In the genomic region with DNA sequence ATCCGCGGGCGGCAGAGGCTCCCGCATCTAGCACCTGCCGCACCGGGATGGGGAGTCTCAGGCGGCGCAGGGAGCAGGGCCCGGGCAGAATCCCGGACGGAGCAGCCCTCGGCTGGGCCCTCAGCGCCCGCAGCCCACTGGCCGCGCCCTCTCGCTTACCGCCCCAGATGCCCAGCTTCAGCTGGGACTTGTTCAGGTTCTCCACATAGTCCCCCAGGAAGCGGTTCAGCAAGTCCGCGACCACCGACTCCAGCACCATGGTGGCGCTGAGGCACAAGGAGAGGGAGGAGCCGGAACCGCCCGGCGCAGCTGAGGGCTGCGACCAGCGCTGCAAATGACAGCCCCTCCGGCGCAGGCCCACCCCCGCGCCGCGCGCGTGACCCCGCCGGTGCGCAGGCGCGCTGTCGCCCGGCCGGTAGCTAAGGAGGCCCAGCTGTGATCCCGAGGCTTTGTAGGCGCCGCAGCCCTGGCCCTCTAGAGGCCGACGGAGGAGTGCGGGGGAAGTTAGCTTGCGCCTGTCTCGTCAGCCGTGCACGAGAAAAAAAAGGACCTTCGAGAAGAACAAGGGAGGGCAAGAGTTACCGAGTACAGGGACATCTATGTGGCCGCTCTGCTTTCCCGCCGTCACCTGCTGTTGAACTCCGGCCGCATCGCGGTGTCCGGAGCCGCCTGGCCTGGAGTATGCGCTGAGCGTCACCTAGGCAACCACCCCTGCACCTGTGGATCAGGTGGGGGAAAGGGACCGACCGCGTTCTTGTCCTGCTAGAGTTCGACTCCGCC, we compare ENCODE assay signal across 8 cellular contexts. TPM values are rescaled to one million over a fixed set of nuclear protein-coding genes. Genes with fewer than 3 reads are reported as not detected.
A peak's percentile ranks its signal among the peaks of the same experiment; 100 is the strongest.
DNase-seq lines count a peak whose midpoint lies in the region; ATAC-seq and TF ChIP-seq lines count a peak whose summit lies in the region.

A gene with protein sequence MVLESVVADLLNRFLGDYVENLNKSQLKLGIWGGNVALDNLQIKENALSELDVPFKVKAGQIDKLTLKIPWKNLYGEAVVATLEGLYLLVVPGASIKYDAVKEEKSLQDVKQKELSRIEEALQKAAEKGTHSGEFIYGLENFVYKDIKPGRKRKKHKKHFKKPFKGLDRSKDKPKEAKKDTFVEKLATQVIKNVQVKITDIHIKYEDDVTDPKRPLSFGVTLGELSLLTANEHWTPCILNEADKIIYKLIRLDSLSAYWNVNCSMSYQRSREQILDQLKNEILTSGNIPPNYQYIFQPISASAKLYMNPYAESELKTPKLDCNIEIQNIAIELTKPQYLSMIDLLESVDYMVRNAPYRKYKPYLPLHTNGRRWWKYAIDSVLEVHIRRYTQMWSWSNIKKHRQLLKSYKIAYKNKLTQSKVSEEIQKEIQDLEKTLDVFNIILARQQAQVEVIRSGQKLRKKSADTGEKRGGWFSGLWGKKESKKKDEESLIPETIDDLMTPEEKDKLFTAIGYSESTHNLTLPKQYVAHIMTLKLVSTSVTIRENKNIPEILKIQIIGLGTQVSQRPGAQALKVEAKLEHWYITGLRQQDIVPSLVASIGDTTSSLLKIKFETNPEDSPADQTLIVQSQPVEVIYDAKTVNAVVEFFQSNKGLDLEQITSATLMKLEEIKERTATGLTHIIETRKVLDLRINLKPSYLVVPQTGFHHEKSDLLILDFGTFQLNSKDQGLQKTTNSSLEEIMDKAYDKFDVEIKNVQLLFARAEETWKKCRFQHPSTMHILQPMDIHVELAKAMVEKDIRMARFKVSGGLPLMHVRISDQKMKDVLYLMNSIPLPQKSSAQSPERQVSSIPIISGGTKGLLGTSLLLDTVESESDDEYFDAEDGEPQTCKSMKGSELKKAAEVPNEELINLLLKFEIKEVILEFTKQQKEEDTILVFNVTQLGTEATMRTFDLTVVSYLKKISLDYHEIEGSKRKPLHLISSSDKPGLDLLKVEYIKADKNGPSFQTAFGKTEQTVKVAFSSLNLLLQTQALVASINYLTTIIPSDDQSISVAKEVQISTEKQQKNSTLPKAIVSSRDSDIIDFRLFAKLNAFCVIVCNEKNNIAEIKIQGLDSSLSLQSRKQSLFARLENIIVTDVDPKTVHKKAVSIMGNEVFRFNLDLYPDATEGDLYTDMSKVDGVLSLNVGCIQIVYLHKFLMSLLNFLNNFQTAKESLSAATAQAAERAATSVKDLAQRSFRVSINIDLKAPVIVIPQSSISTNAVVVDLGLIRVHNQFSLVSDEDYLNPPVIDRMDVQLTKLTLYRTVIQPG (N-terminal part only) (minus strand): TSS at position 332 of the 780 bp plus-strand sequence. CDS start 73 bp downstream, at position 259.

- no peaks in the 10 kb centered on the region for H3K27me3 Mint-ChIP-seq in activated T-cell treated with anti-CD3 and anti-CD28 coated beads, Interleukin-2, amount 50 U/mL, for 4 hours (ENCODE audit: low read depth)

- peak; percentile 76 for ATAC-seq in GM21619 (IDR thresholded peaks at IDR 0.05; ENCODE audit: unreplicated experiment)
- ATAC-seq in activated T-cell treated with anti-CD3 and anti-CD28 coated beads, Interleukin-2, amount 50 U/mL, for 4 hours: peak; percentile 91 to 93
- peak; percentile 94 for ATAC-seq in esophagus mucosa

- H3K36me3 Mint-ChIP-seq in activated T-cell treated with anti-CD3 and anti-CD28 coated beads, Interleukin-2, amount 50 U/mL, for 4 hours (ENCODE audit: insufficient read depth): peaks cover 4% of the 10 kb centered on the region

- no peaks in the 10 kb centered on the region for H3K9me3 Mint-ChIP-seq in activated T-cell treated with anti-CD3 and anti-CD28 coated beads, Interleukin-2, amount 50 U/mL, for 4 hours

- DNase-seq in DMS79 (lab: John Stamatoyannopoulos, UW) (peak; percentile 50), myocyte (ENCODE audit: low read depth) (peak; percentile 95)
- DNase-seq in Jurkat, Clone E6-1 (ENCODE audit: low read depth, low spot score): peak; percentile 93
- peak; percentile 85 for DNase-seq in activated T-cell treated with anti-CD3 and anti-CD28 coated beads, Interleukin-2, amount 50 U/mL, for 4 hours
- peak; percentile 86 for DNase-seq in stimulated activated CD8-positive, alpha-beta memory T cell treated with anti-CD3 and anti-CD28 coated beads, Interleukin-7, amount 100 ng/mL, for 48 hours (ENCODE audit: extremely low read depth in 1 of 2, low read depth in 1 of 2)

- H3K4me1 Mint-ChIP-seq in activated T-cell treated with anti-CD3 and anti-CD28 coated beads, Interleukin-2, amount 50 U/mL, for 4 hours (ENCODE audit: low read depth): peaks cover 45% of the 10 kb centered on the region

- H3K4me3 Mint-ChIP-seq in activated T-cell treated with anti-CD3 and anti-CD28 coated beads, Interleukin-2, amount 50 U/mL, for 4 hours: peak within 1 kb of the TSS; percentile 98

- peak within 1 kb of the TSS; percentile 91 for H3K4me3 ChIP-seq in Jurkat, Clone E6-1 (ENCODE audit: low read length)

TF ChIP-seq in PFSK-1, 5 proteins besides CTCF, POLR2A, EP300 and RAD21:
- peak; percentile 85 for TF ChIP-seq FOXP2 (optimal IDR thresholded peaks at IDR 0.05; ENCODE audit: borderline replicate concordance, extremely low read depth, extremely low read length, insufficient read depth)
- TF ChIP-seq SIN3A (IDR thresholded peaks at IDR 0.05; ENCODE audit: borderline replicate concordance, insufficient read depth, low read length): peak; percentile 26; the same call in 1 of the 2 replicates
- TF ChIP-seq POLR2AphosphoS5 (IDR thresholded peaks at IDR 0.05; ENCODE audit: low read depth, low read length): peak; percentile 71
- TF ChIP-seq, protein P1, sequence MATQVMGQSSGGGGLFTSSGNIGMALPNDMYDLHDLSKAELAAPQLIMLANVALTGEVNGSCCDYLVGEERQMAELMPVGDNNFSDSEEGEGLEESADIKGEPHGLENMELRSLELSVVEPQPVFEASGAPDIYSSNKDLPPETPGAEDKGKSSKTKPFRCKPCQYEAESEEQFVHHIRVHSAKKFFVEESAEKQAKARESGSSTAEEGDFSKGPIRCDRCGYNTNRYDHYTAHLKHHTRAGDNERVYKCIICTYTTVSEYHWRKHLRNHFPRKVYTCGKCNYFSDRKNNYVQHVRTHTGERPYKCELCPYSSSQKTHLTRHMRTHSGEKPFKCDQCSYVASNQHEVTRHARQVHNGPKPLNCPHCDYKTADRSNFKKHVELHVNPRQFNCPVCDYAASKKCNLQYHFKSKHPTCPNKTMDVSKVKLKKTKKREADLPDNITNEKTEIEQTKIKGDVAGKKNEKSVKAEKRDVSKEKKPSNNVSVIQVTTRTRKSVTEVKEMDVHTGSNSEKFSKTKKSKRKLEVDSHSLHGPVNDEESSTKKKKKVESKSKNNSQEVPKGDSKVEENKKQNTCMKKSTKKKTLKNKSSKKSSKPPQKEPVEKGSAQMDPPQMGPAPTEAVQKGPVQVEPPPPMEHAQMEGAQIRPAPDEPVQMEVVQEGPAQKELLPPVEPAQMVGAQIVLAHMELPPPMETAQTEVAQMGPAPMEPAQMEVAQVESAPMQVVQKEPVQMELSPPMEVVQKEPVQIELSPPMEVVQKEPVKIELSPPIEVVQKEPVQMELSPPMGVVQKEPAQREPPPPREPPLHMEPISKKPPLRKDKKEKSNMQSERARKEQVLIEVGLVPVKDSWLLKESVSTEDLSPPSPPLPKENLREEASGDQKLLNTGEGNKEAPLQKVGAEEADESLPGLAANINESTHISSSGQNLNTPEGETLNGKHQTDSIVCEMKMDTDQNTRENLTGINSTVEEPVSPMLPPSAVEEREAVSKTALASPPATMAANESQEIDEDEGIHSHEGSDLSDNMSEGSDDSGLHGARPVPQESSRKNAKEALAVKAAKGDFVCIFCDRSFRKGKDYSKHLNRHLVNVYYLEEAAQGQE (IDR thresholded peaks at IDR 0.05; ENCODE audit: insufficient read depth in 1 of 2, low read depth in 2 of 2, low read length in 2 of 2): peak in 1 of 2 experiments; percentile 8; a peak in 1 of 4 replicates
- peak; percentile 43; the same call in 1 of the 2 replicates for TF ChIP-seq TAF1 (IDR thresholded peaks at IDR 0.05; ENCODE audit: borderline replicate concordance, insufficient read depth, low read length)

RNA-seq across cellular contexts. Expression of the gene that starts here (rescaled TPM):
- polyA plus RNA-seq in Jurkat, Clone E6-1 (2012; ENCODE audit: insufficient read depth, insufficient read length): 26.2 TPM
- 10.7 TPM for polyA plus RNA-seq in PFSK-1 (2012; ENCODE audit: insufficient read length, low read depth)
- total RNA-seq in activated T-cell treated with anti-CD3 and anti-CD28 coated beads, Interleukin-2, amount 50 U/mL, for 4 hours: 10 to 100 TPM; 15.5 to 20.6 (median 18.1) TPM
- total RNA-seq in esophagus mucosa (13.3 TPM), myocyte (49.8 and 54.3 TPM in 2 replicates)
- 10.6 TPM for polyA plus RNA-seq in myocyte (2012)

Comparison
In these comparisons a context has a peak if more than half of its experiments do, and no peak if none do; other contexts are left out.
1. Peak in every context shown above with its lines: DNase-seq, ATAC-seq and H3K4me3 ChIP-seq.